Comparison of ENCODE assay signal across 10 cellular contexts in the genomic region with DNA sequence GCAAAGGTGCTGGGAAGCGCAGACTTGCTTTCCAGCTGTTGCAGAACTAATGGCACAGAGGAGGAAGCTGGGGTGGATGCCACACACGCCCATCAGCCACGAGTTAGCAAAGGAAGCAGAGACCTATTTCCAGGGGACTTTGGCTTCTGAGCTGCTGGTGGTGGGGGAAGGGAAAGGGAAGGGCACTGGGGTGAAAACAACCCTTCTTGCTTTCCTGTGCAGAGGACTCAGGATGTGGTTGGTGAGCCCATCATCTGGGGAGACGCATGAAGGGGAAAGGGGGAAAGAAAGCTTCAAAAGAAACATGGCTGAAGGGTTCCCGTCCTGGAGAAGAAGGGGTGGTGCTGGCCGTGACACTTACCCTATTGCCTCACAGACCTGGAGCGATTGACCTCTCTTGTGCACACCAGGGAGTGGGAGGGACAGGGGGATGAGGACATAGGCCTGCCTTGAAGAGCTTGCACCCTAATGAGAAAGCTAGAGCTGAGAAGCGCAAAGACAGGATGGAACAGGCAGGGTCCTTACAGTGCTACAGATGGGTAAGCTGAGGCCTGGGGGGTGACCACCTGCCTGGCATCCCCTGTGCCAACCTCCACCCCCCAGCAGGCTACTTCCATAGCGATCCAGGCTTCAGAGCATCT.
DNase-seq lines count a peak whose midpoint lies in the region; ATAC-seq and TF ChIP-seq lines count a peak whose summit lies in the region.
"Had no signal": no experiment of that assay in that cellular context is flagged by ENCODE, and none has a peak within 500 bp of the region (broad histone marks: within the 10 kb centered on the region; RNA-seq: fewer than 3 reads in every experiment).

No MANE protein-coding gene starts in this region.

- ATAC-seq in esophagus mucosa (peak; percentile 20), sciatic nerve (peak; percentile 63), GM21360 (IDR thresholded peaks at IDR 0.05; ENCODE audit: unreplicated experiment) (no peak)

- peak in 1 of 2 donors; percentile 69 for TF ChIP-seq POLR2A in Peyer's patch (IDR thresholded peaks at IDR 0.05)

- intact Hi-C loops in sciatic nerve (cut with DNase I), result no loop called here

- DNase-seq in GF-D8 (lab: John Stamatoyannopoulos, UW), result peak; percentile 29
- DNase-seq in Peyer's patch, result peak; percentile 28 to 88 (median 84)
- no peak for DNase-seq in sciatic nerve (ENCODE audit: low spot score)
- no peak for DNase-seq in NCI-H146 (lab: John Stamatoyannopoulos, UW)
- DNase-seq in NCI-H748 (lab: John Stamatoyannopoulos, UW; ENCODE audit: unreplicated experiment), result no peak
- DNase-seq: activated CD4-positive, alpha-beta T cell treated with anti-CD3 and anti-CD28 coated beads, Interleukin-2, amount 50 U/mL, for 4 hours; RPMI8226 had no signal

- H3K4me3 ChIP-seq in Peyer's patch, result no peak overlapping the region
- H3K4me3 ChIP-seq: cardiac muscle cell had no signal

- H3K36me3 ChIP-seq in Peyer's patch, result no peaks in the 10 kb centered on the region
- H3K36me3 ChIP-seq: cardiac muscle cell had no signal

- H3K9me3 ChIP-seq in Peyer's patch, result peaks cover 0 to 8% (median 2%) of the 10 kb centered on the region in 4 donors

- H3K4me1 ChIP-seq in Peyer's patch, result peaks cover 3 to 36% (median 8%) of the 10 kb centered on the region in 4 donors

- H3K27me3 ChIP-seq in Peyer's patch, result no peaks in the 10 kb centered on the region

- no peak for TF ChIP-seq CTCF in Peyer's patch (IDR thresholded peaks at IDR 0.05)

- H3K27ac ChIP-seq in Peyer's patch, result peak overlapping the region in 3 of 4 donors; percentile 68 to 95 (median 80)
- H3K27ac ChIP-seq: cardiac muscle cell had no signal

Comparison
In these comparisons a context has a peak if more than half of its experiments do, and no peak if none do; other contexts are left out.
1. DNase-seq: peak in GF-D8 (single experiment) and Peyer's patch (3 of 3); none in sciatic nerve (single experiment), NCI-H146 (single experiment) and NCI-H748 (single experiment).